Comparison of ENCODE assay signal across 9 cellular contexts in genomic region chr5:140011297-140011802, GRCh38. TPM values are rescaled to one million over a fixed set of nuclear protein-coding genes. Genes with fewer than 3 reads are reported as not detected.
DNase-seq lines count a peak whose midpoint lies in the region; ATAC-seq and TF ChIP-seq lines count a peak whose summit lies in the region.
"Had no signal": no experiment of that assay in that cellular context is flagged by ENCODE, and none has a peak within 500 bp of the region (broad histone marks: within the 10 kb centered on the region; RNA-seq: fewer than 3 reads in every experiment).

No MANE protein-coding gene starts in this region.

- H3K27ac ChIP-seq in heart left ventricle (peak overlapping the region; percentile 50 to 85 (median 75)), foreskin keratinocyte (no peak overlapping the region)

- intact Hi-C loops in heart left ventricle (cut with DNase I), result no loop called here

- WGBS in heart left ventricle, 4 donors, result 37 to 51% (median 41%) methylated on average over 3 of the region's 3 CpGs

- DNase-seq in heart left ventricle, result peak in 4 of 5 donors; percentile 56 to 71 (median 67)
- no peak for DNase-seq in globus pallidus (ENCODE audit: low spot score)
- DNase-seq in foreskin keratinocyte, result no peak
- DNase-seq in ureter (ENCODE audit: low spot score), result no peak

- no peaks in the 10 kb centered on the region for H3K36me3 ChIP-seq in heart left ventricle

- TF ChIP-seq CTCF in heart left ventricle (IDR thresholded peaks at IDR 0.05), result no peak
- TF ChIP-seq CTCF in foreskin keratinocyte (conservative IDR thresholded peaks at IDR 0.05), result no peak

- no peak for TF ChIP-seq POLR2A in heart left ventricle (IDR thresholded peaks at IDR 0.05)

- ATAC-seq in GM18498 (IDR thresholded peaks at IDR 0.05; ENCODE audit: unreplicated experiment), result peak; percentile 82
- peak; percentile 57 for ATAC-seq in GM21737 (IDR thresholded peaks at IDR 0.05; ENCODE audit: unreplicated experiment)
- peak; percentile 81 for ATAC-seq in HG03565 (IDR thresholded peaks at IDR 0.05; ENCODE audit: unreplicated experiment)
- peak; percentile 96 to 98 (median 96) for ATAC-seq in heart left ventricle
- ATAC-seq in HG03571 (IDR thresholded peaks at IDR 0.05; ENCODE audit: unreplicated experiment), result no peak
- no peak for ATAC-seq in foreskin keratinocyte

- peaks cover 0 to 30% (median 12%) of the 10 kb centered on the region in 12 donors for H3K4me1 ChIP-seq in heart left ventricle
- H3K4me1 ChIP-seq in foreskin keratinocyte, result no peaks in the 10 kb centered on the region

- H3K9me3 ChIP-seq in heart left ventricle, result no peaks in the 10 kb centered on the region

- H3K27me3 ChIP-seq in heart left ventricle (peaks cover 0 to 6% (median 0%) of the 10 kb centered on the region in 9 donors), foreskin keratinocyte (peaks cover 61% of the 10 kb centered on the region)

- H3K4me3 ChIP-seq in heart left ventricle, result no peak overlapping the region
- H3K4me3 ChIP-seq: lung had no signal

RNA-seq across cellular contexts. Expression of gene NRG2, which starts 31.7 kb away (rescaled TPM):
- total RNA-seq in heart left ventricle (1 to 10 TPM; 1.9 to 4.8 (median 3.4) TPM), foreskin keratinocyte (0.42 and 0.58 TPM in 2 replicates), ureter (13.9 TPM)
- polyA plus RNA-seq in heart left ventricle (1 to 10 TPM in 1 of 2 donors, under 1 TPM in 1; 0.72 to 3.8 TPM), foreskin keratinocyte (0.20 and 0.29 TPM in 2 replicates)

Comparison
In these comparisons a context has a peak if more than half of its experiments do, and no peak if none do; other contexts are left out.
1. ATAC-seq: peak in GM18498 (single experiment), GM21737 (single experiment), HG03565 (single experiment) and heart left ventricle (4 of 4); none in HG03571 (single experiment) and foreskin keratinocyte (single experiment).
2. DNase-seq: peak in heart left ventricle (4 of 5); none in globus pallidus (single experiment), foreskin keratinocyte (0 of 2) and ureter (single experiment).